ENCODE assay signal across 8 cellular contexts in genomic region chr4:107094332-107094731, GRCh38. TPM values are rescaled to one million over a fixed set of nuclear protein-coding genes. Genes with fewer than 3 reads are reported as not detected.
DNase-seq lines count a peak whose midpoint lies in the region; ATAC-seq and TF ChIP-seq lines count a peak whose summit lies in the region.

No MANE protein-coding gene starts in this region.

- dilution Hi-C loops in mammary epithelial cell (cut with HindIII; ENCODE audit: low sequenced_read_pairs): no loop called here

- H3K9me3 ChIP-seq in mammary epithelial cell (replicated peaks; ENCODE audit: insufficient read depth, low read length): no peaks in the 10 kb centered on the region
- H3K9me3 ChIP-seq in spleen: no peaks in the 10 kb centered on the region
- H3K9me3 ChIP-seq in vagina: no peaks in the 10 kb centered on the region

- no peak overlapping the region for H2AFZ ChIP-seq in mammary epithelial cell (ENCODE audit: low read depth, low read length)

- H3K27me3 ChIP-seq in mammary epithelial cell (ENCODE audit: insufficient read depth, low read length): no peaks in the 10 kb centered on the region
- no peaks in the 10 kb centered on the region for H3K27me3 ChIP-seq in spleen (replicated peaks in 1 of 7)
- H3K27me3 ChIP-seq in vagina: no peaks in the 10 kb centered on the region

- no peak overlapping the region for H3K9ac ChIP-seq in mammary epithelial cell (ENCODE audit: insufficient read depth, low read length)

- H3K4me3 ChIP-seq in mammary epithelial cell (replicated peaks in 1 of 3; ENCODE audit: insufficient read depth in 1 of 3, low read depth in 2 of 3, low read length in 3 of 3): no peak overlapping the region
- H3K4me3 ChIP-seq in spleen: no peak overlapping the region
- H3K4me3 ChIP-seq in vagina: no peak overlapping the region

- DNase-seq in mammary epithelial cell: peak; percentile 11
- DNase-seq in spleen: peak; percentile 15
- no peak for DNase-seq in AML-193 (lab: John Stamatoyannopoulos, UW)
- no peak for DNase-seq in UCSD-AML1 (lab: John Stamatoyannopoulos, UW; ENCODE audit: unreplicated experiment)
- DNase-seq in vagina (ENCODE audit: extremely low spot score in 2 of 2): no peak

- H4K20me1 ChIP-seq in mammary epithelial cell (ENCODE audit: insufficient read depth, low read length): no peaks in the 10 kb centered on the region

- no peaks in the 10 kb centered on the region for H3K79me2 ChIP-seq in mammary epithelial cell (ENCODE audit: insufficient read depth, low read length)

- no peak overlapping the region for H3K4me2 ChIP-seq in mammary epithelial cell (ENCODE audit: insufficient read depth, low read depth, low read length)

- H3K4me1 ChIP-seq in mammary epithelial cell (ENCODE audit: insufficient read depth, low read length) (no peaks in the 10 kb centered on the region), spleen (no peaks in the 10 kb centered on the region), vagina (no peaks in the 10 kb centered on the region)

- no peak overlapping the region for H3K27ac ChIP-seq in 22Rv1
- H3K27ac ChIP-seq in mammary epithelial cell (ENCODE audit: insufficient read depth, low read depth, low read length): no peak overlapping the region
- H3K27ac ChIP-seq in spleen: no peak overlapping the region
- no peak overlapping the region for H3K27ac ChIP-seq in vagina

- no peak for TF ChIP-seq POLR2A in spleen (IDR thresholded peaks at IDR 0.05)
- no peak for TF ChIP-seq POLR2A in vagina (IDR thresholded peaks at IDR 0.05)

- 100% methylated on average over 2 of the region's 2 CpGs for WGBS in mammary epithelial cell (ENCODE audit: low coverage, missing lambda C conversion rate)
- 78 to 93% (median 83%) methylated on average over 2 of the region's 2 CpGs for WGBS in spleen, 5 donors

- in situ Hi-C loops in mammary epithelial cell (cut with MboI; ENCODE audit: low sequenced_read_pairs in 2 of 2): no loop called here

- peak; percentile 51 for TF ChIP-seq CTCF in 22Rv1 (IDR thresholded peaks at IDR 0.05)
- peak; percentile 39 to 67 for TF ChIP-seq CTCF in mammary epithelial cell (conservative IDR thresholded peaks at IDR 0.05 in 1 of 2, IDR thresholded peaks at IDR 0.05 in 1 of 2; ENCODE audit: extremely low read depth in 1 of 2, insufficient read depth in 1 of 2, low read depth in 1 of 2, low read length in 2 of 2)
- no peak for TF ChIP-seq CTCF in spleen (IDR thresholded peaks at IDR 0.05 in 8 of 11, conservative IDR thresholded peaks at IDR 0.05 in 3 of 11)
- TF ChIP-seq CTCF in vagina (IDR thresholded peaks at IDR 0.05): no peak

- BruUV-seq in mammary epithelial cell (replicated peaks; lab: Mats Ljungman, UMichigan): no TSS peak

- intact Hi-C loops in mammary epithelial cell (cut with micrococcal nuclease) (loop anchor here (1.0 to 10.0 kb wide), 3 partner anchors 89 to 570 kb away; no protein-coding TSS in a partner anchor), spleen (cut with DNase I; ENCODE audit: low total_unique reads) (no loop called here), vagina (cut with DNase I) (no loop called here)

- no peaks in the 10 kb centered on the region for H3K36me3 ChIP-seq in mammary epithelial cell (ENCODE audit: insufficient read depth, low read length)
- no peaks in the 10 kb centered on the region for H3K36me3 ChIP-seq in spleen
- no peaks in the 10 kb centered on the region for H3K36me3 ChIP-seq in vagina

- ATAC-seq in GM18867 (IDR thresholded peaks at IDR 0.05; ENCODE audit: unreplicated experiment) (peak; percentile 90), HG03558 (IDR thresholded peaks at IDR 0.05; ENCODE audit: extremely low read depth, unreplicated experiment) (peak; percentile 63)

- CTCF ChIA-PET in mammary epithelial cell (lab: Charles Lee; ENCODE audit: low non-redundant PET): interaction anchor here (0.6 kb wide), 1 partner anchor 58 kb away, joined by 6 read pairs; the partner anchor contains the start of gene DKK2

RNA-seq across cellular contexts. Expression of gene DKK2, which starts 58.2 kb away (rescaled TPM):
- total RNA-seq in mammary epithelial cell (under 1 TPM in 1 of 2 donors, not detected in 1; 0.17 TPM), spleen (1 to 10 TPM in 1 of 7 donors, under 1 TPM in 6; 0.26 to 2.0 (median 0.75) TPM), vagina (0.49 TPM)
- polyA plus RNA-seq in mammary epithelial cell (not detected), spleen (under 1 TPM; 0.20 to 0.29 (median 0.26) TPM)
- not detected for polyA minus RNA-seq in mammary epithelial cell

Comparison
In these comparisons a context has a peak if more than half of its experiments do, and no peak if none do; other contexts are left out.
1. CTCF ChIP-seq: peak in 22Rv1 (single experiment) and mammary epithelial cell (2 of 2); none in spleen (0 of 11) and vagina (0 of 3).
2. DNase-seq: peak in mammary epithelial cell (single experiment) and spleen (single experiment); none in AML-193 (0 of 2), UCSD-AML1 (single experiment) and vagina (0 of 2).